In the genomic region with DNA sequence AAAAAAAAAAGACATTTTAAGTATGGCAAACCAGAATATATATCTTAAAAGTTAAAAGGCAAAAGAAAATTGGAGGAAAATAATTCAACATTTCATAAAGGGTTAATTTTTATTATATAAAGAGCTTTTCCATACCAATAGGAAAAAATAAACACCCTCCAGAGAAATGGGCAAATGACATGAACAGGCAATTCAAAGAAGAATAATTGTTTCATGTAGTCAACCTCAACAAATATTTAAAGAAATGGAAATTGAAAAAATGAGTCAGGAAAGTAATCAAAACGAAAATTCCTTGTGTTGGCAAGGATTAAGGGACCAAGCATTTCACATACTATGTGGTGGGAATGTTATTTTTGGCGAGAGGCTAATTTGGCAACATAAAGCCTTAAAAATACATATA, we compare ENCODE assay signal across 29 cellular contexts.
"Had no signal": no experiment of that assay in that cellular context is flagged by ENCODE, and none has a peak within 500 bp of the region (broad histone marks: within the 10 kb centered on the region; RNA-seq: fewer than 3 reads in every experiment).

No MANE protein-coding gene starts in this region.

- H3K9me3 ChIP-seq: lower lobe of right lung, neutrophil, ovary, right lobe of liver, testis, thyroid gland, transverse colon, upper lobe of left lung, vagina had no signal

- ATAC-seq: left colon; left lung; lower lobe of right lung; natural killer cell; right lobe of liver; stimulated activated naive B cell treated with anti-CD40 and anti-IgM and Interleukin-4, amounts not matched to agents 10 μg/mL and 1 μg/mL and 100 μg/mL, for 72 hours; stimulated activated naive CD8-positive, alpha-beta T cell treated with anti-CD3 and anti-CD28 coated beads, Interleukin-15, Interleukin-2, amounts not matched to agents 100 U/mL and 50 U/mL, for 24 hours had no signal

- H3K27me3 Mint-ChIP-seq: progenitor cell of endocrine pancreas had no signal

- H3K36me3 ChIP-seq: left lung, lower lobe of right lung, neural progenitor cell, neutrophil, ovary, right atrium auricular region, right lobe of liver, stomach, thyroid gland, transverse colon, upper lobe of left lung, vagina had no signal

- H3K4me1 Mint-ChIP-seq: immature natural killer cell; natural killer cell; nephron progenitor cell; neural progenitor cell; stimulated activated naive B cell treated with anti-CD40 and anti-IgM and Interleukin-4, amounts not matched to agents 10 μg/mL and 1 μg/mL and 100 μg/mL, for 72 hours had no signal

- H3K4me3 Mint-ChIP-seq: immature natural killer cell; natural killer cell; nephron progenitor cell; neural progenitor cell; stimulated activated naive B cell treated with anti-CD40 and anti-IgM and Interleukin-4, amounts not matched to agents 10 μg/mL and 1 μg/mL and 100 μg/mL, for 72 hours had no signal

- H3K27me3 ChIP-seq: left lung, neural progenitor cell, ovary, right atrium auricular region, right lobe of liver, stomach, testis, thyroid gland, transverse colon, upper lobe of left lung, vagina had no signal

- H3K27ac ChIP-seq: left lung, lower lobe of right lung, neural progenitor cell, neutrophil, ovary, right atrium auricular region, right lobe of liver, skin epidermis, stomach, testis, thyroid gland, transverse colon, upper lobe of left lung, vagina had no signal

- DNase-seq: hypothalamus; immature natural killer cell; kidney; left colon; left lung; lower lobe of right lung; mammary epithelial cell; mesenchymal stem cell; natural killer cell; nephron progenitor cell; ovary; right lobe of liver; stimulated activated CD4-positive, alpha-beta T cell treated with anti-CD3 and anti-CD28 coated beads, Interleukin-12 subunit alpha, Interleukin-12 subunit beta, amount 100 ng/mL, for 4 hours; stimulated activated CD4-positive, alpha-beta T cell treated with anti-CD3 and anti-CD28 coated beads, Interleukin-15, amount 100 ng/mL, for 24 hours; stimulated activated CD4-positive, alpha-beta T cell treated with anti-CD3 and anti-CD28 coated beads, Interleukin-2, amount 100 ng/mL, for 24 hours; stimulated activated CD4-positive, alpha-beta T cell treated with anti-CD3 and anti-CD28 coated beads, Interleukin-4, amount 100 ng/mL, for 1 hour; stimulated activated naive B cell treated with anti-CD40 and anti-IgM and Interleukin-4, amounts not matched to agents 10 μg/mL and 1 μg/mL and 100 μg/mL, for 72 hours; stimulated activated naive CD8-positive, alpha-beta T cell treated with anti-CD3 and anti-CD28 coated beads, Interleukin-15, Interleukin-2, amounts not matched to agents 100 U/mL and 50 U/mL, for 24 hours; stomach; testis; thyroid gland; transverse colon; upper lobe of left lung had no signal

- H2AFZ ChIP-seq: neural progenitor cell had no signal

- H3K4me1 ChIP-seq: left lung, lower lobe of right lung, neural progenitor cell, right atrium auricular region, right lobe of liver, stomach, testis, thyroid gland, transverse colon, upper lobe of left lung, vagina had no signal

- H3K9ac ChIP-seq: neural progenitor cell had no signal

- H3K27ac Mint-ChIP-seq: immature natural killer cell; natural killer cell; nephron progenitor cell; neural progenitor cell; progenitor cell of endocrine pancreas; stimulated activated naive B cell treated with anti-CD40 and anti-IgM and Interleukin-4, amounts not matched to agents 10 μg/mL and 1 μg/mL and 100 μg/mL, for 72 hours had no signal

- H3K4me3 ChIP-seq: left lung, lower lobe of right lung, neural progenitor cell, ovary, right atrium auricular region, right lobe of liver, skin epidermis, stomach, testis, thyroid gland, transverse colon, upper lobe of left lung, vagina had no signal

- H3K4me2 ChIP-seq: neural progenitor cell had no signal
